In the genomic region with DNA sequence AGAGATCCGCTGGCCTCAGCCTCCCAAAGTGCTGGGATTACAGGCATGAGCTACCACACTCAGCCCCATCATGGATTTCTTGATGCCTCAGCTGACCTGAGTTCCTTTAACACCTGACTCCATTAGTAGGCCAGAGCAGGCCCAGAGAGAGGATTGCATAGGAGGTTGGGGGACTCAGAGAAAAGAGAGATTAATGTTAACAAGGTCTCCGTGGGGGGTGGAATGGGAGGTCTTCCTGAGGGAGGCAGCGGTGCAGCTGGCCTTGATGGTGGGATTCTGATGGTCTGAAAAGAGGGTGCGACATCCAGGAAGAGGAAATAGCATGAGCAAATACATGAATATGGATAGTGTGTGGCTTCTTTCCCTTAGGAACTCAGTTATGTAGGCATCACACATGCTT, we compare ENCODE assay signal across 19 cellular contexts. TPM values are rescaled to one million over a fixed set of nuclear protein-coding genes. Genes with fewer than 3 reads are reported as not detected.
DNase-seq lines count a peak whose midpoint lies in the region; ATAC-seq and TF ChIP-seq lines count a peak whose summit lies in the region.
"Had no signal": no experiment of that assay in that cellular context is flagged by ENCODE, and none has a peak within 500 bp of the region (broad histone marks: within the 10 kb centered on the region; RNA-seq: fewer than 3 reads in every experiment).

No MANE protein-coding gene starts in this region.

- DNase-seq in H7 (peak; percentile 52), chondrocyte (ENCODE audit: low spot score) (peak; percentile 12), glutamatergic neuron (no peak), posterior vena cava (ENCODE audit: low spot score) (peak; percentile 35), HT-29 (ENCODE audit: low spot score) (no peak)
- no peak for DNase-seq in central memory CD4-positive, alpha-beta T cell
- DNase-seq in activated naive CD4-positive, alpha-beta T cell (lab: John Stamatoyannopoulos, UW) = no peak
- DNase-seq: Caco-2; CD4-positive, CD25-positive, alpha-beta regulatory T cell; CD8-positive, alpha-beta T cell; DMS153; DND-41; GM23248; HFFc6 had no signal

- H3K36me3 Mint-ChIP-seq in chondrocyte (ENCODE audit: low read depth) (no peaks in the 10 kb centered on the region), glutamatergic neuron (ENCODE audit: unreplicated experiment) (no peaks in the 10 kb centered on the region)
- H3K36me3 Mint-ChIP-seq: CD4-positive, CD25-positive, alpha-beta regulatory T cell; CD8-positive, alpha-beta T cell had no signal

- H3K4me1 Mint-ChIP-seq in chondrocyte (ENCODE audit: low read depth) (no peaks in the 10 kb centered on the region), glutamatergic neuron (ENCODE audit: low read depth, unreplicated experiment) (peaks cover 4% of the 10 kb centered on the region)
- H3K4me1 Mint-ChIP-seq: B cell; CD4-positive, CD25-positive, alpha-beta regulatory T cell had no signal

- H3K4me3 ChIP-seq in H7 (ENCODE audit: insufficient read depth, low read depth, low read length) = no peak overlapping the region
- H3K4me3 ChIP-seq: BLaER1, GM23248, HAP-1 had no signal

- no peak for ATAC-seq in GM21390 (IDR thresholded peaks at IDR 0.05; ENCODE audit: unreplicated experiment)
- ATAC-seq: CD8-positive, alpha-beta T cell had no signal

- no peaks in the 10 kb centered on the region for H3K9me3 Mint-ChIP-seq in chondrocyte (ENCODE audit: low read depth)
- H3K9me3 Mint-ChIP-seq in glutamatergic neuron (ENCODE audit: unreplicated experiment) = no peaks in the 10 kb centered on the region
- H3K9me3 Mint-ChIP-seq: CD4-positive, CD25-positive, alpha-beta regulatory T cell; CD8-positive, alpha-beta T cell; HFFc6 had no signal

- H3K4me3 Mint-ChIP-seq in chondrocyte (ENCODE audit: unreplicated experiment) = no peak overlapping the region
- H3K4me3 Mint-ChIP-seq in glutamatergic neuron (ENCODE audit: unreplicated experiment) = no peak overlapping the region
- H3K4me3 Mint-ChIP-seq: B cell; CD4-positive, CD25-positive, alpha-beta regulatory T cell; CD8-positive, alpha-beta T cell; HFFc6 had no signal

- H3K27ac Mint-ChIP-seq in chondrocyte (ENCODE audit: unreplicated experiment) (no peak overlapping the region), glutamatergic neuron (ENCODE audit: unreplicated experiment) (peak overlapping the region; percentile 38)
- H3K27ac Mint-ChIP-seq: B cell; CD8-positive, alpha-beta T cell; HFFc6 had no signal

- TF ChIP-seq CTCF in chondrocyte (IDR thresholded peaks at IDR 0.05) = no peak
- TF ChIP-seq CTCF in glutamatergic neuron (IDR thresholded peaks at IDR 0.05; ENCODE audit: partially characterized antibody, unreplicated experiment) = no peak

- no peaks in the 10 kb centered on the region for H3K36me3 ChIP-seq in H7 (replicated peaks; ENCODE audit: control insufficient read depth, insufficient read depth, low read length)
- H3K36me3 ChIP-seq: BLaER1, HAP-1 had no signal

- H3K27me3 Mint-ChIP-seq in chondrocyte (ENCODE audit: low read depth) = no peaks in the 10 kb centered on the region
- H3K27me3 Mint-ChIP-seq in glutamatergic neuron (ENCODE audit: unreplicated experiment) = peaks cover 9% of the 10 kb centered on the region
- H3K27me3 Mint-ChIP-seq: B cell; CD4-positive, CD25-positive, alpha-beta regulatory T cell had no signal

- H3K27me3 ChIP-seq in H7 (ENCODE audit: control insufficient read depth, insufficient read depth, low read length) = no peaks in the 10 kb centered on the region
- H3K27me3 ChIP-seq: BLaER1 had no signal

- intact Hi-C loops in posterior vena cava (cut with DNase I) = no loop called here

RNA-seq across cellular contexts. Expression of a gene that starts 9.9 kb away (rescaled TPM):
- total RNA-seq in H7 (2014; rRNA removed; shearing (Covaris generic)) = 0.07 TPM in 1 of 2 replicates, not detected in the other
- total RNA-seq in chondrocyte (0.45 to 2.1 TPM (median 0.54 TPM) in 3 replicates), glutamatergic neuron (ENCODE audit: unreplicated experiment) (0.56 TPM), posterior vena cava (1 to 10 TPM in 1 of 2 donors, under 1 TPM in 1; 0.76 to 1.3 TPM)
- total RNA-seq in HT-29 (2014; rRNA removed; shearing (Covaris generic)) = 68.2 and 69.1 TPM in 2 replicates
- total RNA-seq: GM23248, H1 had no signal

RNA-seq across cellular contexts. Expression of a gene that starts 22.0 kb away (rescaled TPM):
- total RNA-seq in H7 (2014; rRNA removed; shearing (Covaris generic)) = 27.6 and 42.6 TPM in 2 replicates
- 38.9 to 41.1 TPM (median 39.8 TPM) in 3 replicates for total RNA-seq in chondrocyte
- 40.3 TPM for total RNA-seq in glutamatergic neuron (ENCODE audit: unreplicated experiment)
- 10 to 100 TPM; 26.7 to 30.1 TPM for total RNA-seq in posterior vena cava
- total RNA-seq in HT-29 (2014; rRNA removed; shearing (Covaris generic)) = 19.9 and 25.5 TPM in 2 replicates

Comparison
In these comparisons a context has a peak if more than half of its experiments do, and no peak if none do; other contexts are left out.
1. DNase-seq: peak in H7 (single experiment), chondrocyte (single experiment) and posterior vena cava (single experiment); none in glutamatergic neuron (single experiment), HT-29 (single experiment), central memory CD4-positive, alpha-beta T cell (single experiment) and activated naive CD4-positive, alpha-beta T cell (0 of 4).
2. RNA of a gene that starts 9.9 kb away (total RNA-seq): 68.2 to 69.1 TPM in HT-29; 0.76 to 1.3 TPM in posterior vena cava, 0.56 TPM in glutamatergic neuron (single experiment), 0.45 to 2.1 TPM in chondrocyte and 0.07 TPM in H7; every median in the first group is over 10 times any median in the second.